In the genomic region with DNA sequence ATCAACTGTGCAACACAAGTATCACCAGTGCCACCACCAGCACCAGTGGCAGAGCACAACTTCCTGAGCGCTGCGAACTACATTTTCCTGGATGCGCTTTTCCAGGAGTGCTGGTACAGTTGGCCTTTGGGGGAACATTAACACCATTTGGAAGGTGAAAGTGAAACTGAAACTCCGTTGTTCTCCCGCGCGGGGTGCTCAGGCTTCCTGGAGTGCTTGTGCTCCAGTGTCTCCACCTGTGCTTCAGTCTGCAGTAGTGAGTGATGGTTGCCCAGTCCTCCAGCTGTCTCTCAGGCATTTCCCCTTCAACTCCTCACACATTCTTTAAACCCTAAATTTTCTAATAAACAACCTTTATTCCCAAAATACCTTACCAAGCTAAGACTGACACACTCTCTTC, we compare ENCODE assay signal across 15 cellular contexts.
DNase-seq lines count a peak whose midpoint lies in the region; ATAC-seq lines count a peak whose summit lies in the region.
"Had no signal": no experiment of that assay in that cellular context is flagged by ENCODE, and none has a peak within 500 bp of the region (broad histone marks: within the 10 kb centered on the region; RNA-seq: fewer than 3 reads in every experiment).

No MANE protein-coding gene starts in this region.

- no peaks in the 10 kb centered on the region for H3K36me3 Mint-ChIP-seq in activated T-cell treated with anti-CD3 and anti-CD28 coated beads, Interleukin-2, amount 50 U/mL, for 24 hours (ENCODE audit: low read depth)
- no peaks in the 10 kb centered on the region for H3K36me3 Mint-ChIP-seq in T-helper 17 cell (ENCODE audit: low read depth)
- H3K36me3 Mint-ChIP-seq in naive thymus-derived CD8-positive, alpha-beta T cell: no peaks in the 10 kb centered on the region

- peaks cover 12% of the 10 kb centered on the region for H3K4me1 Mint-ChIP-seq in activated T-cell treated with anti-CD3 and anti-CD28 coated beads, Interleukin-2, amount 50 U/mL, for 24 hours (ENCODE audit: low read depth)
- peaks cover 3% of the 10 kb centered on the region for H3K4me1 Mint-ChIP-seq in T-helper 17 cell
- peaks cover 0 to 8% (median 4%) of the 10 kb centered on the region in 4 donors for H3K4me1 Mint-ChIP-seq in naive thymus-derived CD8-positive, alpha-beta T cell

- POLR2A ChIA-PET in naive thymus-derived CD8-positive, alpha-beta T cell (lab: Charles Lee): no interaction called here

- no peak overlapping the region for H3K27ac Mint-ChIP-seq in activated T-cell treated with anti-CD3 and anti-CD28 coated beads, Interleukin-2, amount 50 U/mL, for 24 hours
- H3K27ac Mint-ChIP-seq in T-helper 17 cell: peak overlapping the region; percentile 57
- H3K27ac Mint-ChIP-seq in naive thymus-derived CD8-positive, alpha-beta T cell: peak overlapping the region in 4 of 10 donors; percentile 7 to 71 (median 28)

- H3K4me3 ChIP-seq in Jurkat, Clone E6-1 (ENCODE audit: low read length): peak overlapping the region; percentile 24
- H3K4me3 ChIP-seq: cardiac muscle cell, esophagus squamous epithelium, suprapubic skin had no signal

- H3K9me3 ChIP-seq in T-helper 17 cell (ENCODE audit: control insufficient read depth, low read length, poor library complexity, severe bottlenecking): no peaks in the 10 kb centered on the region
- H3K9me3 ChIP-seq: esophagus squamous epithelium, suprapubic skin had no signal

- peak; percentile 49 for ATAC-seq in T-helper 17 cell
- no peak for ATAC-seq in naive thymus-derived CD8-positive, alpha-beta T cell

- no peaks in the 10 kb centered on the region for H3K27me3 Mint-ChIP-seq in activated T-cell treated with anti-CD3 and anti-CD28 coated beads, Interleukin-2, amount 50 U/mL, for 24 hours
- no peaks in the 10 kb centered on the region for H3K27me3 Mint-ChIP-seq in T-helper 17 cell
- H3K27me3 Mint-ChIP-seq in naive thymus-derived CD8-positive, alpha-beta T cell: peaks cover 0 to 6% (median 0%) of the 10 kb centered on the region in 5 donors

- peak overlapping the region; percentile 45 for H3K4me3 Mint-ChIP-seq in activated T-cell treated with anti-CD3 and anti-CD28 coated beads, Interleukin-2, amount 50 U/mL, for 24 hours
- peak overlapping the region; percentile 78 for H3K4me3 Mint-ChIP-seq in T-helper 17 cell
- H3K4me3 Mint-ChIP-seq in naive thymus-derived CD8-positive, alpha-beta T cell: peak overlapping the region; percentile 36 to 81 (median 68)

- DNase-seq in activated T-cell treated with anti-CD3 and anti-CD28 coated beads, Interleukin-2, amount 50 U/mL, for 24 hours: no peak
- DNase-seq in activated T-cell treated with anti-CD3 and anti-CD28 coated beads, Interleukin-2, amount 50 U/mL, for 48 hours: no peak
- peak; percentile 41 for DNase-seq in Jurkat, Clone E6-1 (ENCODE audit: low read depth, low spot score)
- no peak for DNase-seq in T-helper 17 cell
- peak in 2 of 10 donors; percentile 2 for DNase-seq in naive thymus-derived CD8-positive, alpha-beta T cell
- no peak for DNase-seq in NCI-H1930 (lab: John Stamatoyannopoulos, UW)
- DNase-seq in ureter (ENCODE audit: low spot score): no peak
- no peak for DNase-seq in NCI-H510A treated with DMSO at 0.1 percent for 48 hours (lab: John Stamatoyannopoulos, UW)
- DNase-seq: activated CD8-positive, alpha-beta memory T cell treated with anti-CD3 and anti-CD28 coated beads, Interleukin-2, amount 50 U/mL, for 4 hours; esophagus squamous epithelium; H7; NCI-H526; retina had no signal

- no peaks in the 10 kb centered on the region for H3K9me3 Mint-ChIP-seq in activated T-cell treated with anti-CD3 and anti-CD28 coated beads, Interleukin-2, amount 50 U/mL, for 24 hours
- no peaks in the 10 kb centered on the region for H3K9me3 Mint-ChIP-seq in naive thymus-derived CD8-positive, alpha-beta T cell
